Comparison of ENCODE assay signal across 25 cellular contexts in genomic region chr6:23435798-23436197, GRCh38.
DNase-seq lines count a peak whose midpoint lies in the region; ATAC-seq, FAIRE-seq and TF ChIP-seq lines count a peak whose summit lies in the region.
"Had no signal": no experiment of that assay in that cellular context is flagged by ENCODE, and none has a peak within 500 bp of the region (broad histone marks: within the 10 kb centered on the region; RNA-seq: fewer than 3 reads in every experiment).

No MANE protein-coding gene starts in this region.

- TF ChIP-seq CTCF in PC-9 (conservative IDR thresholded peaks at IDR 0.05) = no peak
- no peak for TF ChIP-seq CTCF in astrocyte (IDR thresholded peaks at IDR 0.05; ENCODE audit: insufficient read depth, low read depth, low read length)
- no peak for TF ChIP-seq CTCF in right lobe of liver (IDR thresholded peaks at IDR 0.05)
- TF ChIP-seq CTCF in pancreas (IDR thresholded peaks at IDR 0.05) = no peak
- TF ChIP-seq CTCF in glutamatergic neuron (IDR thresholded peaks at IDR 0.05; ENCODE audit: partially characterized antibody, unreplicated experiment) = no peak
- no peak for TF ChIP-seq CTCF in suprapubic skin (IDR thresholded peaks at IDR 0.05)

- WGBS in right lobe of liver (ENCODE audit: insufficient coverage, low coverage, low lambda C conversion rate, missing lambda C conversion rate) = 92% methylated on average over 1 of the region's 1 CpG
- 25 to 27% methylated on average over 1 of the region's 1 CpG for WGBS in pancreas, 2 donors
- 95% methylated on average over 1 of the region's 1 CpG for WGBS in suprapubic skin

- H3K36me3 Mint-ChIP-seq in astrocyte (ENCODE audit: low read depth, unreplicated experiment) = no peaks in the 10 kb centered on the region
- peaks cover 5% of the 10 kb centered on the region for H3K36me3 Mint-ChIP-seq in glutamatergic neuron (ENCODE audit: unreplicated experiment)
- H3K36me3 Mint-ChIP-seq: CD14-positive monocyte had no signal

- H3K27me3 Mint-ChIP-seq in astrocyte (ENCODE audit: low read depth, unreplicated experiment) (no peaks in the 10 kb centered on the region), glutamatergic neuron (ENCODE audit: unreplicated experiment) (no peaks in the 10 kb centered on the region)
- H3K27me3 Mint-ChIP-seq: CD4-positive, alpha-beta T cell had no signal

- H3K4me1 Mint-ChIP-seq in astrocyte (ENCODE audit: low read depth, unreplicated experiment) (no peaks in the 10 kb centered on the region), glutamatergic neuron (ENCODE audit: low read depth, unreplicated experiment) (peaks cover 4% of the 10 kb centered on the region)
- H3K4me1 Mint-ChIP-seq: CD14-positive monocyte; CD8-positive, alpha-beta memory T cell; GM23338 had no signal

- peaks cover 6% of the 10 kb centered on the region for H3K9me3 Mint-ChIP-seq in astrocyte (ENCODE audit: unreplicated experiment)
- peaks cover 4% of the 10 kb centered on the region for H3K9me3 Mint-ChIP-seq in glutamatergic neuron (ENCODE audit: unreplicated experiment)

- ATAC-seq in right lobe of liver (peak; percentile 86 to 99 (median 96)), pancreas (peak; percentile 27 to 89 (median 72))
- ATAC-seq: A549, GM23338, HCT116 had no signal

- H3K4me3 ChIP-seq in PC-9 (no peak overlapping the region), astrocyte (ENCODE audit: insufficient read depth, low read depth, low read length) (no peak overlapping the region), right lobe of liver (peak overlapping the region in 1 of 3 donors; percentile 4), pancreas (no peak overlapping the region), suprapubic skin (no peak overlapping the region)
- H3K4me3 ChIP-seq: A549; BLaER1 treated with 17β-estradiol and CSF1 and Interleukin-3, amounts not matched to agents 10 nM and 100 nM; GM23338 had no signal

- DNase-seq in PC-9 = no peak
- peak; percentile 45 for DNase-seq in astrocyte (ENCODE audit: low read depth)
- DNase-seq in right lobe of liver = no peak
- DNase-seq in pancreas = no peak
- no peak for DNase-seq in RKO (ENCODE audit: low spot score)
- no peak for DNase-seq in glutamatergic neuron
- no peak for DNase-seq in suprapubic skin (ENCODE audit: low spot score in 2 of 2)
- DNase-seq: 8988T; ACHN; AML-193; BE2C; CD4-positive, alpha-beta T cell; CD8-positive, alpha-beta memory T cell; DMS53; DMS79 treated with DMSO at 0.1 percent for 48 hours; GF-D8; H9 had no signal

- H3K4me1 ChIP-seq in PC-9 (replicated peaks; ENCODE audit: insufficient read depth) = no peaks in the 10 kb centered on the region
- no peaks in the 10 kb centered on the region for H3K4me1 ChIP-seq in astrocyte (ENCODE audit: insufficient read depth, low read length)
- H3K4me1 ChIP-seq in right lobe of liver = peaks cover 0 to 13% (median 3%) of the 10 kb centered on the region in 4 donors
- H3K4me1 ChIP-seq in pancreas = no peaks in the 10 kb centered on the region
- H3K4me1 ChIP-seq in suprapubic skin = peaks cover 8% of the 10 kb centered on the region
- H3K4me1 ChIP-seq: A549; BE2C; BLaER1 treated with 17β-estradiol and CSF1 and Interleukin-3, amounts not matched to agents 10 nM and 100 nM had no signal

- H2AFZ ChIP-seq in PC-9 (0 out of 2 replicates have a peak overlapping the region, but pooled peaks have one; percentile 8), astrocyte (ENCODE audit: low read depth, low read length) (no peak overlapping the region)
- H2AFZ ChIP-seq: GM23338 had no signal

- no peak for TF ChIP-seq POLR2A in right lobe of liver (IDR thresholded peaks at IDR 0.05)
- TF ChIP-seq POLR2A in suprapubic skin (IDR thresholded peaks at IDR 0.05) = no peak

- POLR2A ChIA-PET in PC-9 (lab: Charles Lee; ENCODE audit: unreplicated experiment) = no interaction called here

- H3K9me2 ChIP-seq in PC-9 (ENCODE audit: insufficient read depth) = no peaks in the 10 kb centered on the region

- H3K9me3 ChIP-seq in PC-9 (ENCODE audit: insufficient read depth, low read depth) = no peaks in the 10 kb centered on the region
- H3K9me3 ChIP-seq in astrocyte (ENCODE audit: insufficient read depth, low read depth, low read length) = no peaks in the 10 kb centered on the region
- H3K9me3 ChIP-seq in right lobe of liver = no peaks in the 10 kb centered on the region
- H3K9me3 ChIP-seq in pancreas = no peaks in the 10 kb centered on the region
- H3K9me3 ChIP-seq in suprapubic skin = no peaks in the 10 kb centered on the region
- H3K9me3 ChIP-seq: A549, BE2C had no signal

- H3K4me3 Mint-ChIP-seq in astrocyte (ENCODE audit: unreplicated experiment) (no peak overlapping the region), glutamatergic neuron (ENCODE audit: unreplicated experiment) (no peak overlapping the region)
- H3K4me3 Mint-ChIP-seq: CD14-positive monocyte; CD4-positive, alpha-beta T cell; CD8-positive, alpha-beta memory T cell; GM23338; H9 had no signal

- H3K4me2 ChIP-seq in PC-9 (no peak overlapping the region), astrocyte (ENCODE audit: low read length) (no peak overlapping the region)
- H3K4me2 ChIP-seq: A549; BLaER1 treated with 17β-estradiol and CSF1 and Interleukin-3, amounts not matched to agents 10 nM and 100 nM; GM23338 had no signal

- H3K27me3 ChIP-seq in PC-9 (ENCODE audit: insufficient read depth, low read depth) (no peaks in the 10 kb centered on the region), astrocyte (ENCODE audit: insufficient read depth, low read length) (no peaks in the 10 kb centered on the region), right lobe of liver (no peaks in the 10 kb centered on the region), pancreas (no peaks in the 10 kb centered on the region), suprapubic skin (no peaks in the 10 kb centered on the region)
- H3K27me3 ChIP-seq: BE2C; BLaER1 treated with 17β-estradiol and CSF1 and Interleukin-3, amounts not matched to agents 10 nM and 100 nM had no signal

- no TSS peak for BruUV-seq in PC-9 (replicated peaks; lab: Mats Ljungman, UMichigan)

- no peak overlapping the region for H3K9ac ChIP-seq in astrocyte (ENCODE audit: low read length)
- H3K9ac ChIP-seq: BLaER1 treated with 17β-estradiol and CSF1 and Interleukin-3, amounts not matched to agents 10 nM and 100 nM had no signal

- no peaks in the 10 kb centered on the region for H4K20me1 ChIP-seq in PC-9 (ENCODE audit: insufficient read depth)
- H4K20me1 ChIP-seq in astrocyte (ENCODE audit: insufficient read depth, low read length) = no peaks in the 10 kb centered on the region
- H4K20me1 ChIP-seq: BLaER1 treated with 17β-estradiol and CSF1 and Interleukin-3, amounts not matched to agents 10 nM and 100 nM had no signal

- H3K27ac Mint-ChIP-seq in astrocyte (ENCODE audit: unreplicated experiment) (no peak overlapping the region), glutamatergic neuron (ENCODE audit: unreplicated experiment) (no peak overlapping the region)
- H3K27ac Mint-ChIP-seq: CD14-positive monocyte; CD4-positive, alpha-beta T cell; CD8-positive, alpha-beta memory T cell; GM23338; H9 had no signal

- H3K79me2 ChIP-seq in PC-9 (ENCODE audit: low read depth) (no peaks in the 10 kb centered on the region), astrocyte (ENCODE audit: insufficient read depth, low read length) (no peaks in the 10 kb centered on the region)

- no peak for TF ChIP-seq EP300 in suprapubic skin (IDR thresholded peaks at IDR 0.05)

- no peak overlapping the region for H3K27ac ChIP-seq in PC-9
- H3K27ac ChIP-seq in astrocyte (ENCODE audit: low read depth, low read length) = no peak overlapping the region
- H3K27ac ChIP-seq in right lobe of liver = peak overlapping the region in 2 of 3 donors; percentile 35 to 42
- H3K27ac ChIP-seq in pancreas = peak overlapping the region in 3 of 4 donors; percentile 30 to 52 (median 41)
- no peak overlapping the region for H3K27ac ChIP-seq in suprapubic skin
- H3K27ac ChIP-seq: A549; BLaER1 treated with 17β-estradiol and CSF1 and Interleukin-3, amounts not matched to agents 10 nM and 100 nM had no signal

- H3F3A ChIP-seq in PC-9 (ENCODE audit: insufficient read depth, low read depth) = no peaks in the 10 kb centered on the region

- intact Hi-C loops in PC-9 (cut with micrococcal nuclease; ENCODE audit: unreplicated experiment) (no loop called here), right lobe of liver (cut with DNase I) (no loop called here), pancreas (cut with DNase I) (no loop called here)

- H3K36me3 ChIP-seq in PC-9 (ENCODE audit: low read depth) (no peaks in the 10 kb centered on the region), astrocyte (ENCODE audit: insufficient read depth, low read length) (no peaks in the 10 kb centered on the region), right lobe of liver (no peaks in the 10 kb centered on the region), pancreas (no peaks in the 10 kb centered on the region), suprapubic skin (no peaks in the 10 kb centered on the region)
- H3K36me3 ChIP-seq: BE2C; BLaER1 treated with 17β-estradiol and CSF1 and Interleukin-3, amounts not matched to agents 10 nM and 100 nM had no signal

- FAIRE-seq in astrocyte (lab: Jason Lieb, UNC) (no peak), pancreas (lab: Jason Lieb, UNC) (no peak)
- FAIRE-seq: A549, D721Med, GM12891, GM18507 had no signal

- CTCF ChIA-PET in PC-9 (lab: Charles Lee) = no interaction called here

Comparison
In these comparisons a context has a peak if more than half of its experiments do, and no peak if none do; other contexts are left out.
1. H3K27ac ChIP-seq: peak in right lobe of liver (2 of 3) and pancreas (3 of 4); none in PC-9 (single experiment), astrocyte (single experiment) and suprapubic skin (single experiment).